In the genomic region with DNA sequence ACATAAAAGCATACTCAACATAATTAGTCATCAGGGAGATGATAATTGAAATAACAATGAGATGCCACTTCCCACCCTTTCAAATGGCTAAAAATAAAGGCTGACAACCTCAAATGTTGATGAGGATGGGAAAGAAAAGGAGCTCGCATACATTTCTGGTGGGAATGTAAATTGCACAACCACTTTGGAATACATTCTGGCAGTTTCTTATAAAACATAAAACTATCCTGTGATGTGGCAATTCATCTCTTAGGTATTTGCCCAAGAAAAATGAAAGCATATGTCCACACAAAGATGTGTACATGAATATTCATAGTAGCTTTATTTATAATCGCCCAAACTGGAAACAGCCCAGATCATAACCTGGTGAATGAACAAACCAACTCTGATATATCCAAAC, we compare ENCODE assay signal across 9 cellular contexts. TPM values are rescaled to one million over a fixed set of nuclear protein-coding genes. Genes with fewer than 3 reads are reported as not detected.
A peak's percentile ranks its signal among the peaks of the same experiment; 100 is the strongest.
DNase-seq lines count a peak whose midpoint lies in the region; ATAC-seq and TF ChIP-seq lines count a peak whose summit lies in the region.
"Had no signal": no experiment of that assay in that cellular context is flagged by ENCODE, and none has a peak within 500 bp of the region (broad histone marks: within the 10 kb centered on the region; RNA-seq: fewer than 3 reads in every experiment).

No MANE protein-coding gene starts in this region.

- peak overlapping the region; percentile 82 for H3K4me3 ChIP-seq in Loucy (ENCODE audit: low read length, poor library complexity, severe bottlenecking)
- H3K4me3 ChIP-seq in coronary artery: peak overlapping the region; percentile 88
- H3K4me3 ChIP-seq in neural cell (ENCODE audit: low read length): peak overlapping the region; percentile 76
- no peak overlapping the region for H3K4me3 ChIP-seq in effector memory CD4-positive, alpha-beta T cell (ENCODE audit: insufficient read depth, low read depth, low read length, poor library complexity, severe bottlenecking)

- no peak overlapping the region for H3K27ac Mint-ChIP-seq in Calu3 (ENCODE audit: unreplicated experiment)

- H4K20me1 ChIP-seq in Loucy (ENCODE audit: insufficient read depth, low read length, poor library complexity, severe bottlenecking) (peaks cover 22% of the 10 kb centered on the region), neural cell (ENCODE audit: insufficient read depth) (no peaks in the 10 kb centered on the region)

- H3K27me3 Mint-ChIP-seq in Calu3 (ENCODE audit: unreplicated experiment): peaks cover 44% of the 10 kb centered on the region

- H3K4me3 Mint-ChIP-seq in Calu3 (ENCODE audit: low read depth, unreplicated experiment): peak overlapping the region; percentile 68

- intact Hi-C loops in Calu3 (cut with micrococcal nuclease; ENCODE audit: unreplicated experiment): no loop called here

- H3K27ac ChIP-seq in coronary artery: no peak overlapping the region
- H3K27ac ChIP-seq in neural cell (ENCODE audit: low read length): peak overlapping the region; percentile 69
- H3K27ac ChIP-seq in effector memory CD4-positive, alpha-beta T cell (ENCODE audit: insufficient read depth, low read length, poor library complexity, severe bottlenecking): no peak overlapping the region

- no peaks in the 10 kb centered on the region for H3F3A ChIP-seq in Loucy (ENCODE audit: low read depth)
- no peaks in the 10 kb centered on the region for H3F3A ChIP-seq in neural cell (ENCODE audit: insufficient read depth, low read length, poor library complexity, severe bottlenecking)

- CTCF ChIA-PET in Calu3 (lab: Charles Lee): no interaction called here

- DNase-seq in Calu3: no peak
- no peak for DNase-seq in coronary artery (ENCODE audit: low spot score)
- no peak for DNase-seq in stimulated activated CD4-positive, alpha-beta T cell treated with anti-CD3 and anti-CD28 coated beads, Interleukin-4, amount 100 ng/mL, for 1 hour
- DNase-seq in activated CD4-positive, CD25-positive, alpha-beta regulatory T cell (lab: John Stamatoyannopoulos, UW): no peak
- no peak for DNase-seq in effector memory CD4-positive, alpha-beta T cell

- H3K9me2 ChIP-seq in Loucy (replicated peaks; ENCODE audit: low read depth, low read length) (no peaks in the 10 kb centered on the region), neural cell (ENCODE audit: insufficient read depth, low read length) (no peaks in the 10 kb centered on the region)

- no peak for TF ChIP-seq RAD21 in neural cell (conservative IDR thresholded peaks at IDR 0.05)

- peaks cover 34% of the 10 kb centered on the region for H3K4me1 ChIP-seq in Loucy (ENCODE audit: insufficient read depth, low read length, poor library complexity, severe bottlenecking)
- peaks cover 10% of the 10 kb centered on the region for H3K4me1 ChIP-seq in effector memory CD4-positive, alpha-beta T cell (ENCODE audit: control insufficient read depth, insufficient read depth, low read length, poor library complexity, severe bottlenecking)

- 0 out of 2 replicates have a peak overlapping the region, but pooled peaks have one; percentile 75 for H2AFZ ChIP-seq in Loucy (ENCODE audit: low read length)
- H2AFZ ChIP-seq in neural cell (ENCODE audit: low read depth, low read length): peak overlapping the region; percentile 45

- H3K79me2 ChIP-seq in Loucy (ENCODE audit: insufficient read depth, low read length) (peaks cover 41% of the 10 kb centered on the region), neural cell (replicated peaks; ENCODE audit: insufficient read depth, low read length) (peaks cover 11% of the 10 kb centered on the region)

- H3K9ac ChIP-seq in Loucy (ENCODE audit: low read depth, low read length, poor library complexity, severe bottlenecking) (no peak overlapping the region), neural cell (ENCODE audit: low read length) (peak overlapping the region; percentile 64)

- H3K9me3 ChIP-seq in Loucy (ENCODE audit: insufficient read depth, low read depth, low read length): no peaks in the 10 kb centered on the region
- no peaks in the 10 kb centered on the region for H3K9me3 ChIP-seq in neural cell (ENCODE audit: low read length)
- H3K9me3 ChIP-seq in effector memory CD4-positive, alpha-beta T cell (ENCODE audit: control insufficient read depth, low read length): no peaks in the 10 kb centered on the region
- H3K9me3 ChIP-seq: tibial nerve had no signal

- no peaks in the 10 kb centered on the region for H3K9me3 Mint-ChIP-seq in Calu3 (ENCODE audit: low read depth, unreplicated experiment)

- ATAC-seq in GM18520 (IDR thresholded peaks at IDR 0.05; ENCODE audit: unreplicated experiment): no peak

- TF ChIP-seq EP300 in neural cell (conservative IDR thresholded peaks at IDR 0.05; ENCODE audit: poor library complexity, severe bottlenecking): no peak

- no TSS peak for BruUV-seq in Calu3 (replicated peaks; lab: Mats Ljungman, UMichigan)

- no peaks in the 10 kb centered on the region for H3K36me3 ChIP-seq in Loucy (ENCODE audit: insufficient read depth, low read length)
- H3K36me3 ChIP-seq in neural cell (ENCODE audit: insufficient read depth, low read length): no peaks in the 10 kb centered on the region
- H3K36me3 ChIP-seq in effector memory CD4-positive, alpha-beta T cell (ENCODE audit: control insufficient read depth, insufficient read depth, low read length): no peaks in the 10 kb centered on the region
- H3K36me3 ChIP-seq: tibial nerve had no signal

- no peak for TF ChIP-seq CTCF in Calu3 (IDR thresholded peaks at IDR 0.05; ENCODE audit: unreplicated experiment)
- TF ChIP-seq CTCF in Loucy (conservative IDR thresholded peaks at IDR 0.05; ENCODE audit: low read length): no peak
- no peak for TF ChIP-seq CTCF in coronary artery (IDR thresholded peaks at IDR 0.05)
- TF ChIP-seq CTCF in neural cell (IDR thresholded peaks at IDR 0.05; ENCODE audit: poor library complexity, severe bottlenecking): no peak

- H3K27me3 ChIP-seq in Loucy (ENCODE audit: insufficient read depth, low read length, poor library complexity, severe bottlenecking) (no peaks in the 10 kb centered on the region), neural cell (ENCODE audit: insufficient read depth, low read depth, low read length) (no peaks in the 10 kb centered on the region)
- H3K27me3 ChIP-seq in effector memory CD4-positive, alpha-beta T cell (replicated peaks; ENCODE audit: control insufficient read depth, insufficient read depth, low read length, poor library complexity, severe bottlenecking): no peaks in the 10 kb centered on the region
- H3K27me3 ChIP-seq: tibial nerve had no signal

- peaks cover 25% of the 10 kb centered on the region for H3K36me3 Mint-ChIP-seq in Calu3 (ENCODE audit: insufficient read depth, unreplicated experiment)

- peak overlapping the region; percentile 67 for H3K4me2 ChIP-seq in Loucy (ENCODE audit: low read depth, low read length, poor library complexity, severe bottlenecking)
- H3K4me2 ChIP-seq in neural cell (ENCODE audit: low read length): peak overlapping the region; percentile 51

- H3K4me1 Mint-ChIP-seq in Calu3 (ENCODE audit: low read depth, unreplicated experiment): no peaks in the 10 kb centered on the region

TF ChIP-seq in neural cell, 6 proteins besides CTCF, POLR2A, EP300 and RAD21:
- TF ChIP-seq TAF1 (IDR thresholded peaks at IDR 0.05; ENCODE audit: low read depth) (no peak), SMC3 (conservative IDR thresholded peaks at IDR 0.05; ENCODE audit: poor library complexity) (no peak), EZH2 (IDR thresholded peaks at IDR 0.05; ENCODE audit: borderline replicate concordance, insufficient read depth, low read length, poor library complexity, severe bottlenecking) (no peak), MXI1 (conservative IDR thresholded peaks at IDR 0.05; ENCODE audit: poor library complexity, severe bottlenecking) (no peak), POLR2AphosphoS5 (IDR thresholded peaks at IDR 0.05) (no peak)
- TF ChIP-seq, protein P1, sequence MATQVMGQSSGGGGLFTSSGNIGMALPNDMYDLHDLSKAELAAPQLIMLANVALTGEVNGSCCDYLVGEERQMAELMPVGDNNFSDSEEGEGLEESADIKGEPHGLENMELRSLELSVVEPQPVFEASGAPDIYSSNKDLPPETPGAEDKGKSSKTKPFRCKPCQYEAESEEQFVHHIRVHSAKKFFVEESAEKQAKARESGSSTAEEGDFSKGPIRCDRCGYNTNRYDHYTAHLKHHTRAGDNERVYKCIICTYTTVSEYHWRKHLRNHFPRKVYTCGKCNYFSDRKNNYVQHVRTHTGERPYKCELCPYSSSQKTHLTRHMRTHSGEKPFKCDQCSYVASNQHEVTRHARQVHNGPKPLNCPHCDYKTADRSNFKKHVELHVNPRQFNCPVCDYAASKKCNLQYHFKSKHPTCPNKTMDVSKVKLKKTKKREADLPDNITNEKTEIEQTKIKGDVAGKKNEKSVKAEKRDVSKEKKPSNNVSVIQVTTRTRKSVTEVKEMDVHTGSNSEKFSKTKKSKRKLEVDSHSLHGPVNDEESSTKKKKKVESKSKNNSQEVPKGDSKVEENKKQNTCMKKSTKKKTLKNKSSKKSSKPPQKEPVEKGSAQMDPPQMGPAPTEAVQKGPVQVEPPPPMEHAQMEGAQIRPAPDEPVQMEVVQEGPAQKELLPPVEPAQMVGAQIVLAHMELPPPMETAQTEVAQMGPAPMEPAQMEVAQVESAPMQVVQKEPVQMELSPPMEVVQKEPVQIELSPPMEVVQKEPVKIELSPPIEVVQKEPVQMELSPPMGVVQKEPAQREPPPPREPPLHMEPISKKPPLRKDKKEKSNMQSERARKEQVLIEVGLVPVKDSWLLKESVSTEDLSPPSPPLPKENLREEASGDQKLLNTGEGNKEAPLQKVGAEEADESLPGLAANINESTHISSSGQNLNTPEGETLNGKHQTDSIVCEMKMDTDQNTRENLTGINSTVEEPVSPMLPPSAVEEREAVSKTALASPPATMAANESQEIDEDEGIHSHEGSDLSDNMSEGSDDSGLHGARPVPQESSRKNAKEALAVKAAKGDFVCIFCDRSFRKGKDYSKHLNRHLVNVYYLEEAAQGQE (IDR thresholded peaks at IDR 0.05; ENCODE audit: borderline replicate concordance): no peak

RNA-seq across cellular contexts. Expression of gene ZNF275, which starts 0.7 kb away (rescaled TPM):
- 6.6 and 7.4 TPM in 2 replicates for total RNA-seq in Calu3 (2022)
- polyA plus RNA-seq in neural cell: 5.8 and 6.0 TPM in 2 replicates
- polyA minus RNA-seq in neural cell: 11.0 and 15.7 TPM in 2 replicates

RNA-seq across cellular contexts. Expression of gene PNMA6F, which starts 11.7 kb away (rescaled TPM):
- not detected in 2 replicates for total RNA-seq in Calu3 (2022)
- 0.77 and 1.7 TPM in 2 replicates for polyA plus RNA-seq in neural cell
- 0.46 and 1.2 TPM in 2 replicates for polyA minus RNA-seq in neural cell
